In the genomic region with DNA sequence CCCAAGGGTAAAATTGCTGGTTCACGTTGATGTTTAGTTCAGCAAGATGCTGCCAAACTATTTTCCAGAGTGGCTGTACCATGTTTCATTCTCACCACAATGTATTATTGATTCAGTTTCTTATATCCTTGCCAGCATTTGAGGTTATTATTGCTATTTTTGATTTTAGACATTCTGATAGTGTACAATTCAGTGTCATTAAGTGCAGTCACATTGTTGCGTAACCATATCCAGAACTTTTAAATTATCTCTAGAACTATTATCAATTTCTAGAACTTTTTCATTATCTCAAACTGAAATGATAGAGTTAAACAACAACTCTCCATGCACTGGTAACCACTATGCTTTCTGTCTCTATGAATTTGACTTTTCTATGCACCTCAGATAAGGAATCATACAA, we compare ENCODE assay signal across 10 cellular contexts.
"Had no signal": no experiment of that assay in that cellular context is flagged by ENCODE, and none has a peak within 500 bp of the region (broad histone marks: within the 10 kb centered on the region; RNA-seq: fewer than 3 reads in every experiment).

No MANE protein-coding gene starts in this region.

- H3K27ac ChIP-seq: GM23248, HL-60, KMS-11 had no signal

- H3K4me2 ChIP-seq: KMS-11 had no signal

- H3K4me3 Mint-ChIP-seq: H9, IgD-negative memory B cell had no signal

- FAIRE-seq: H54 had no signal

- H3K36me3 Mint-ChIP-seq: IgD-negative memory B cell had no signal

- H3K9ac ChIP-seq: GM23248, KMS-11 had no signal

- DNase-seq: GM23248, GOT3, H9, HCEC 1CT, Karpas-422, KBM-7 had no signal

- H3K4me1 Mint-ChIP-seq: H9, IgD-negative memory B cell had no signal

- H3K27me3 Mint-ChIP-seq: IgD-negative memory B cell had no signal

- H2AFZ ChIP-seq: GM23248 had no signal

- H3K4me3 ChIP-seq: GM23248 had no signal
